2 cellular contexts compared by ENCODE assay signal in the genomic region with DNA sequence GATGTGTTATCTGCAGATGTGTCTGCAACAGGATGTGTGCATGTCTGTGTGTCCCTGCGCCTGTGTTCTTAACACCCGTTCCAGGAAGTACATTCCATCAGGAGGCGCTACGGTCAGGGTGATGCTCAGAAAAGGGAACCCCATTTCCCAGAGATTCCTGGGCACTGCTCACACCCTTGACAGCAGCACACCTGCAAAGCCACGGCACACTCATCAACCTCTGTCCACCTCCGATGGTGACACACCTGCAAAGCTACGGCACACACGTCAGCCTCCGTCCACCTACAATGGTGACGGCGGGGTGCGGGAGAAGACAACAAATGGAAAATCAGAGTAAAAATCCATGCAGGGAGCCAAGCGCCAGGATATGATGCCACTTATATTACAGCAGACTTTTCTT.
TF ChIP-seq lines count a peak whose summit lies in the region.

No MANE protein-coding gene starts in this region.

TF ChIP-seq in GM23338, 12 proteins besides CTCF, POLR2A, EP300 and RAD21 (continues in another document):
- TF ChIP-seq EZH2 (IDR thresholded peaks at IDR 0.05; ENCODE audit: low read depth, unreplicated experiment) (no peak), STAT1 (IDR thresholded peaks at IDR 0.05; ENCODE audit: unreplicated experiment) (no peak), EZH2phosphoT487 (IDR thresholded peaks at IDR 0.05; ENCODE audit: unreplicated experiment) (no peak), CREB1 (CRISPR knock-in tag; IDR thresholded peaks at IDR 0.05; ENCODE audit: low read depth) (no peak), POLR2AphosphoS5 (IDR thresholded peaks at IDR 0.05; ENCODE audit: low read depth) (no peak), ZNF114 (CRISPR knock-in tag; IDR thresholded peaks at IDR 0.05) (no peak), JUNB (IDR thresholded peaks at IDR 0.05; ENCODE audit: unreplicated experiment) (no peak), NANOG (IDR thresholded peaks at IDR 0.05; ENCODE audit: borderline replicate concordance) (no peak), ZNF331 (CRISPR knock-in tag; IDR thresholded peaks at IDR 0.05; ENCODE audit: low read depth) (no peak)
- TF ChIP-seq, protein P1, sequence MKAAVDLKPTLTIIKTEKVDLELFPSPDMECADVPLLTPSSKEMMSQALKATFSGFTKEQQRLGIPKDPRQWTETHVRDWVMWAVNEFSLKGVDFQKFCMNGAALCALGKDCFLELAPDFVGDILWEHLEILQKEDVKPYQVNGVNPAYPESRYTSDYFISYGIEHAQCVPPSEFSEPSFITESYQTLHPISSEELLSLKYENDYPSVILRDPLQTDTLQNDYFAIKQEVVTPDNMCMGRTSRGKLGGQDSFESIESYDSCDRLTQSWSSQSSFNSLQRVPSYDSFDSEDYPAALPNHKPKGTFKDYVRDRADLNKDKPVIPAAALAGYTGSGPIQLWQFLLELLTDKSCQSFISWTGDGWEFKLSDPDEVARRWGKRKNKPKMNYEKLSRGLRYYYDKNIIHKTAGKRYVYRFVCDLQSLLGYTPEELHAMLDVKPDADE (IDR thresholded peaks at IDR 0.05): no peak
- TF ChIP-seq, protein P2, sequence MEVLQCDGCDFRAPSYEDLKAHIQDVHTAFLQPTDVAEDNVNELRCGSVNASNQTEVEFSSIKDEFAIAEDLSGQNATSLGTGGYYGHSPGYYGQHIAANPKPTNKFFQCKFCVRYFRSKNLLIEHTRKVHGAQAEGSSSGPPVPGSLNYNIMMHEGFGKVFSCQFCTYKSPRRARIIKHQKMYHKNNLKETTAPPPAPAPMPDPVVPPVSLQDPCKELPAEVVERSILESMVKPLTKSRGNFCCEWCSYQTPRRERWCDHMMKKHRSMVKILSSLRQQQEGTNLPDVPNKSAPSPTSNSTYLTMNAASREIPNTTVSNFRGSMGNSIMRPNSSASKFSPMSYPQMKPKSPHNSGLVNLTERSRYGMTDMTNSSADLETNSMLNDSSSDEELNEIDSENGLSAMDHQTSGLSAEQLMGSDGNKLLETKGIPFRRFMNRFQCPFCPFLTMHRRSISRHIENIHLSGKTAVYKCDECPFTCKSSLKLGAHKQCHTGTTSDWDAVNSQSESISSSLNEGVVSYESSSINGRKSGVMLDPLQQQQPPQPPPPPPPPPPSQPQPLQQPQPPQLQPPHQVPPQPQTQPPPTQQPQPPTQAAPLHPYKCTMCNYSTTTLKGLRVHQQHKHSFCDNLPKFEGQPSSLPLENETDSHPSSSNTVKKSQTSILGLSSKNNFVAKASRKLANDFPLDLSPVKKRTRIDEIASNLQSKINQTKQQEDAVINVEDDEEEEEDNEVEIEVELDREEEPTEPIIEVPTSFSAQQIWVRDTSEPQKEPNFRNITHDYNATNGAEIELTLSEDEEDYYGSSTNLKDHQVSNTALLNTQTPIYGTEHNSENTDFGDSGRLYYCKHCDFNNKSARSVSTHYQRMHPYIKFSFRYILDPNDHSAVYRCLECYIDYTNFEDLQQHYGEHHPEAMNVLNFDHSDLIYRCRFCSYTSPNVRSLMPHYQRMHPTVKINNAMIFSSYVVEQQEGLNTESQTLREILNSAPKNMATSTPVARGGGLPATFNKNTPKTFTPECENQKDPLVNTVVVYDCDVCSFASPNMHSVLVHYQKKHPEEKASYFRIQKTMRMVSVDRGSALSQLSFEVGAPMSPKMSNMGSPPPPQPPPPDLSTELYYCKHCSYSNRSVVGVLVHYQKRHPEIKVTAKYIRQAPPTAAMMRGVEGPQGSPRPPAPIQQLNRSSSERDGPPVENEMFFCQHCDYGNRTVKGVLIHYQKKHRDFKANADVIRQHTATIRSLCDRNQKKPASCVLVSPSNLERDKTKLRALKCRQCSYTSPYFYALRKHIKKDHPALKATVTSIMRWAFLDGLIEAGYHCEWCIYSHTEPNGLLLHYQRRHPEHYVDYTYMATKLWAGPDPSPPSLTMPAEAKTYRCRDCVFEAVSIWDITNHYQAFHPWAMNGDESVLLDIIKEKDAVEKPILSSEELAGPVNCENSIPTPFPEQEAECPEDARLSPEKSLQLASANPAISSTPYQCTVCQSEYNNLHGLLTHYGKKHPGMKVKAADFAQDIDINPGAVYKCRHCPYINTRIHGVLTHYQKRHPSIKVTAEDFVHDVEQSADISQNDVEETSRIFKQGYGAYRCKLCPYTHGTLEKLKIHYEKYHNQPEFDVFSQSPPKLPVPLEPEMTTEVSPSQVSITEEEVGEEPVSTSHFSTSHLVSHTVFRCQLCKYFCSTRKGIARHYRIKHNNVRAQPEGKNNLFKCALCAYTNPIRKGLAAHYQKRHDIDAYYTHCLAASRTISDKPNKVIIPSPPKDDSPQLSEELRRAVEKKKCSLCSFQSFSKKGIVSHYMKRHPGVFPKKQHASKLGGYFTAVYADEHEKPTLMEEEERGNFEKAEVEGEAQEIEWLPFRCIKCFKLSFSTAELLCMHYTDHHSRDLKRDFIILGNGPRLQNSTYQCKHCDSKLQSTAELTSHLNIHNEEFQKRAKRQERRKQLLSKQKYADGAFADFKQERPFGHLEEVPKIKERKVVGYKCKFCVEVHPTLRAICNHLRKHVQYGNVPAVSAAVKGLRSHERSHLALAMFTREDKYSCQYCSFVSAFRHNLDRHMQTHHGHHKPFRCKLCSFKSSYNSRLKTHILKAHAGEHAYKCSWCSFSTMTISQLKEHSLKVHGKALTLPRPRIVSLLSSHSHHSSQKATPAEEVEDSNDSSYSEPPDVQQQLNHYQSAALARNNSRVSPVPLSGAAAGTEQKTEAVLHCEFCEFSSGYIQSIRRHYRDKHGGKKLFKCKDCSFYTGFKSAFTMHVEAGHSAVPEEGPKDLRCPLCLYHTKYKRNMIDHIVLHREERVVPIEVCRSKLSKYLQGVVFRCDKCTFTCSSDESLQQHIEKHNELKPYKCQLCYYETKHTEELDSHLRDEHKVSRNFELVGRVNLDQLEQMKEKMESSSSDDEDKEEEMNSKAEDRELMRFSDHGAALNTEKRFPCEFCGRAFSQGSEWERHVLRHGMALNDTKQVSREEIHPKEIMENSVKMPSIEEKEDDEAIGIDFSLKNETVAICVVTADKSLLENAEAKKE (CRISPR knock-in tag; IDR thresholded peaks at IDR 0.05): no peak

TF ChIP-seq in H1, 55 proteins besides CTCF, POLR2A, EP300 and RAD21:
- TF ChIP-seq HDAC2 (IDR thresholded peaks at IDR 0.05; ENCODE audit: borderline replicate concordance in 1 of 2, low read depth in 2 of 2, low read length in 2 of 2): no peak
- TF ChIP-seq, protein P3, sequence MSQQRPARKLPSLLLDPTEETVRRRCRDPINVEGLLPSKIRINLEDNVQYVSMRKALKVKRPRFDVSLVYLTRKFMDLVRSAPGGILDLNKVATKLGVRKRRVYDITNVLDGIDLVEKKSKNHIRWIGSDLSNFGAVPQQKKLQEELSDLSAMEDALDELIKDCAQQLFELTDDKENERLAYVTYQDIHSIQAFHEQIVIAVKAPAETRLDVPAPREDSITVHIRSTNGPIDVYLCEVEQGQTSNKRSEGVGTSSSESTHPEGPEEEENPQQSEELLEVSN (IDR thresholded peaks at IDR 0.05): no peak
- TF ChIP-seq, protein P4, sequence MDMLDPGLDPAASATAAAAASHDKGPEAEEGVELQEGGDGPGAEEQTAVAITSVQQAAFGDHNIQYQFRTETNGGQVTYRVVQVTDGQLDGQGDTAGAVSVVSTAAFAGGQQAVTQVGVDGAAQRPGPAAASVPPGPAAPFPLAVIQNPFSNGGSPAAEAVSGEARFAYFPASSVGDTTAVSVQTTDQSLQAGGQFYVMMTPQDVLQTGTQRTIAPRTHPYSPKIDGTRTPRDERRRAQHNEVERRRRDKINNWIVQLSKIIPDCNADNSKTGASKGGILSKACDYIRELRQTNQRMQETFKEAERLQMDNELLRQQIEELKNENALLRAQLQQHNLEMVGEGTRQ (IDR thresholded peaks at IDR 0.05; ENCODE audit: low read length): no peak
- TF ChIP-seq TAF1 (IDR thresholded peaks at IDR 0.05; ENCODE audit: low read depth, low read length): no peak
- no peak for TF ChIP-seq CBX8 (IDR thresholded peaks at IDR 0.05; ENCODE audit: borderline replicate concordance, low read depth, low read length)
- no peak for TF ChIP-seq TEAD4 (IDR thresholded peaks at IDR 0.05; ENCODE audit: low read depth, low read length)
- no peak for TF ChIP-seq KDM1A (IDR thresholded peaks at IDR 0.05; ENCODE audit: borderline replicate concordance, low read length)
